1 cellular context compared by ENCODE assay signal in genomic region chr6:131945971-131946370, GRCh38.
TF ChIP-seq lines count a peak whose summit lies in the region.

No MANE protein-coding gene starts in this region.

TF ChIP-seq in SK-N-SH treated with all-trans-retinoic acid at 6 μM for 48 hours, 23 proteins besides CTCF, POLR2A, EP300 and RAD21 (continued from another document):
- TF ChIP-seq PATZ1 (CRISPR knock-in tag; IDR thresholded peaks at IDR 0.05; ENCODE audit: borderline replicate concordance) = no peak
- no peak for TF ChIP-seq ZFP3 (CRISPR knock-in tag; IDR thresholded peaks at IDR 0.05)
- TF ChIP-seq ZFP30 (CRISPR knock-in tag; IDR thresholded peaks at IDR 0.05) = no peak
- no peak for TF ChIP-seq ZNF70 (CRISPR knock-in tag; IDR thresholded peaks at IDR 0.05)
- no peak for TF ChIP-seq PPARA (CRISPR knock-in tag; IDR thresholded peaks at IDR 0.05; ENCODE audit: borderline replicate concordance)
- no peak for TF ChIP-seq ZNF565 (CRISPR knock-in tag; conservative IDR thresholded peaks at IDR 0.05; ENCODE audit: low read depth)
- no peak for TF ChIP-seq CSRNP3 (CRISPR knock-in tag; IDR thresholded peaks at IDR 0.05)
